Comparison of ENCODE assay signal across 13 cellular contexts in the genomic region with DNA sequence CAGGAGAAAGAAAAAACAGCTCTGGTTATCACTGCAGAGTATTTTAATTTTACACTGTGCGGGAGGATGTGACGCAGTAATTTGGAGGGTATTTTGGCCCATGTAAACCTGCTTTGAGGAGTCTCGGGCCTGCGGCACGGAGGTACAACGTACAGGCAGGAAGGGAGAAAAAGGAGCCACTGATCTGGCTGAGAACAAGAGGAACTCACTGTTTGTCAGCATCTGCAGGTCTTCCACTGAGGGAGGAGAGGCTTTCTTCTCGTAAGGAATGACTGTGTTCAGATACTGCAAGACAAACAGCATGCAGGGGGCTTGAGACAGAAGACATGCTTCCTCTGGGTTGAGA. TPM values are rescaled to one million over a fixed set of nuclear protein-coding genes. Genes with fewer than 3 reads are reported as not detected.
DNase-seq lines count a peak whose midpoint lies in the region; ATAC-seq and TF ChIP-seq lines count a peak whose summit lies in the region.
"Had no signal": no experiment of that assay in that cellular context is flagged by ENCODE, and none has a peak within 500 bp of the region (broad histone marks: within the 10 kb centered on the region; RNA-seq: fewer than 3 reads in every experiment).

No MANE protein-coding gene starts in this region.

- peak overlapping the region; percentile 64 for H3K4me3 Mint-ChIP-seq in neural progenitor cell
- H3K4me3 Mint-ChIP-seq: activated naive CD8-positive, alpha-beta T cell treated with anti-CD3 and anti-CD28 coated beads, Interleukin-2, amount 10 ng/mL, durations not matched to agents 7 days and 5 days had no signal

- DNase-seq in Right ventricle myocardium inferior (ENCODE audit: missing footprints) (no peak), cardiac septum (ENCODE audit: low spot score) (no peak), cardiac muscle cell (ENCODE audit: low read depth in 1 of 2, low spot score in 1 of 2) (no peak), neural progenitor cell (ENCODE audit: low spot score) (no peak), Peyer's patch (no peak), NCI-H2196 treated with DMSO at 0.1 percent for 48 hours (lab: John Stamatoyannopoulos, UW; ENCODE audit: unreplicated experiment) (no peak)
- DNase-seq in activated CD4-positive, alpha-beta T cell treated with anti-CD3 and anti-CD28 coated beads, Interleukin-2, amount 50 U/mL, for 1 hour, result no peak
- DNase-seq: NCI-H2081 treated with DMSO at 0.1 percent for 48 hours had no signal

- peak overlapping the region; percentile 69 for H3K27ac Mint-ChIP-seq in neural progenitor cell
- H3K27ac Mint-ChIP-seq: activated naive CD8-positive, alpha-beta T cell treated with anti-CD3 and anti-CD28 coated beads, Interleukin-2, amount 10 ng/mL, durations not matched to agents 7 days and 5 days had no signal

- peaks cover 29% of the 10 kb centered on the region for H3K36me3 Mint-ChIP-seq in neural progenitor cell
- H3K36me3 Mint-ChIP-seq: activated naive CD8-positive, alpha-beta T cell treated with anti-CD3 and anti-CD28 coated beads, Interleukin-2, amount 10 ng/mL, durations not matched to agents 7 days and 5 days had no signal

- H3K9me3 ChIP-seq in cardiac muscle cell (ENCODE audit: low read depth) (no peaks in the 10 kb centered on the region), neural progenitor cell (ENCODE audit: low read depth) (no peaks in the 10 kb centered on the region), Peyer's patch (no peaks in the 10 kb centered on the region)
- H3K9me3 ChIP-seq: A549, SJCRH30 had no signal

- TF ChIP-seq CTCF in cardiac muscle cell (IDR thresholded peaks at IDR 0.05; ENCODE audit: low read depth, low read length), result no peak
- no peak for TF ChIP-seq CTCF in neural progenitor cell (IDR thresholded peaks at IDR 0.05)
- TF ChIP-seq CTCF in Peyer's patch (IDR thresholded peaks at IDR 0.05), result no peak

- no peak overlapping the region for H2AFZ ChIP-seq in neural progenitor cell (replicated peaks)

- H3K4me2 ChIP-seq in neural progenitor cell, result no peak overlapping the region
- H3K4me2 ChIP-seq: A549 had no signal

- no peak for TF ChIP-seq POLR2A in Peyer's patch (IDR thresholded peaks at IDR 0.05)

- no peaks in the 10 kb centered on the region for H3K27me3 ChIP-seq in cardiac muscle cell
- no peaks in the 10 kb centered on the region for H3K27me3 ChIP-seq in neural progenitor cell
- no peaks in the 10 kb centered on the region for H3K27me3 ChIP-seq in Peyer's patch
- H3K27me3 ChIP-seq: SJCRH30 had no signal

- peaks cover 31% of the 10 kb centered on the region for H3K4me1 Mint-ChIP-seq in neural progenitor cell

- intact Hi-C loops in Right ventricle myocardium inferior (cut with DNase I) (loop anchor here (5.0 kb wide), 1 partner anchor 115 kb away; a partner anchor contains a TSS), cardiac septum (cut with DNase I) (no loop called here)

- H4K20me1 ChIP-seq in neural progenitor cell (ENCODE audit: low read depth), result peaks cover 14% of the 10 kb centered on the region

- H3K27me3 Mint-ChIP-seq in neural progenitor cell (ENCODE audit: insufficient read depth, low read depth), result peaks cover 6% of the 10 kb centered on the region

- H3K9me3 Mint-ChIP-seq in neural progenitor cell, result peaks cover 2% of the 10 kb centered on the region
- H3K9me3 Mint-ChIP-seq: activated naive CD8-positive, alpha-beta T cell treated with anti-CD3 and anti-CD28 coated beads, Interleukin-2, amount 10 ng/mL, durations not matched to agents 7 days and 5 days had no signal

- peaks cover 21% of the 10 kb centered on the region for H3F3A ChIP-seq in neural progenitor cell (ENCODE audit: low read depth)

- H3K4me3 ChIP-seq in cardiac muscle cell (no peak overlapping the region), neural progenitor cell (no peak overlapping the region), Peyer's patch (no peak overlapping the region)
- H3K4me3 ChIP-seq: A549, SJCRH30 had no signal

- peak; percentile 17 for ATAC-seq in Right ventricle myocardium inferior
- ATAC-seq in GM21381 (IDR thresholded peaks at IDR 0.05; ENCODE audit: unreplicated experiment), result no peak

- H3K36me3 ChIP-seq in cardiac muscle cell (no peaks in the 10 kb centered on the region), neural progenitor cell (no peaks in the 10 kb centered on the region), Peyer's patch (no peaks in the 10 kb centered on the region)
- H3K36me3 ChIP-seq: SJCRH30 had no signal

- no peak overlapping the region for H3K9ac ChIP-seq in neural progenitor cell

- H3K27ac ChIP-seq in cardiac muscle cell, result peak overlapping the region; percentile 74
- no peak overlapping the region for H3K27ac ChIP-seq in neural progenitor cell
- H3K27ac ChIP-seq in Peyer's patch, result no peak overlapping the region
- H3K27ac ChIP-seq: A549, HL-60, SJCRH30 had no signal

- no peaks in the 10 kb centered on the region for H3K79me2 ChIP-seq in neural progenitor cell (ENCODE audit: low read depth)

- H3K4me1 ChIP-seq in cardiac muscle cell (ENCODE audit: low read depth) (peaks cover 19% of the 10 kb centered on the region), neural progenitor cell (peaks cover 11% of the 10 kb centered on the region), Peyer's patch (peaks cover 0 to 9% (median 0%) of the 10 kb centered on the region in 4 donors)
- H3K4me1 ChIP-seq: A549 had no signal

RNA-seq across cellular contexts. Expression of a gene that starts 44.0 kb away (rescaled TPM):
- total RNA-seq in Right ventricle myocardium inferior (43.3 TPM), cardiac septum (35.3 TPM), cardiac muscle cell (33.4 and 54.9 TPM in 2 replicates), neural progenitor cell (ENCODE audit: low replicate concordance) (187 and 197 TPM in 2 replicates), Peyer's patch (10 to 100 TPM in 1 of 4 donors, 1 to 10 TPM in 3; 5.1 to 10.7 (median 6.5) TPM)
- 51.6 and 73.9 TPM in 2 replicates for polyA plus RNA-seq in cardiac muscle cell
